17 cellular contexts compared by ENCODE assay signal in genomic region chr5:19002111-19002510, GRCh38.
"Had no signal": no experiment of that assay in that cellular context is flagged by ENCODE, and none has a peak within 500 bp of the region (broad histone marks: within the 10 kb centered on the region; RNA-seq: fewer than 3 reads in every experiment).

No MANE protein-coding gene starts in this region.

- H3K4me1 ChIP-seq: esophagus squamous epithelium, left ventricle myocardium inferior, lower lobe of right lung, pancreas had no signal

- H3K27ac ChIP-seq: esophagus squamous epithelium, left ventricle myocardium inferior, lower lobe of right lung, pancreas had no signal

- DNase-seq: effector memory CD8-positive, alpha-beta T cell; esophagus squamous epithelium; foreskin fibroblast; immature natural killer cell; kidney; left cardiac atrium; left ventricle myocardium inferior; lower lobe of right lung; mesenchymal stem cell; midbrain; occipital lobe; pancreas; right cardiac atrium; stimulated activated CD4-positive, alpha-beta T cell treated with anti-CD3 and anti-CD28 coated beads, Interleukin-2, amount 100 ng/mL, for 48 hours; stimulated activated naive CD4-positive, alpha-beta T cell treated with Interleukin-2 at 50 U/mL for 16 hours; trophoblast cell had no signal

- H3K36me3 ChIP-seq: esophagus squamous epithelium, left ventricle myocardium inferior, lower lobe of right lung, pancreas had no signal

- H3K27me3 ChIP-seq: esophagus squamous epithelium, pancreas had no signal

- ATAC-seq: effector memory CD8-positive, alpha-beta T cell; left cardiac atrium; lower lobe of right lung; pancreas; right cardiac atrium had no signal

- H3K9me3 ChIP-seq: esophagus squamous epithelium, left ventricle myocardium inferior, lower lobe of right lung, pancreas had no signal

- FAIRE-seq: kidney, pancreas had no signal

- H3K4me3 ChIP-seq: esophagus squamous epithelium, left ventricle myocardium inferior, lower lobe of right lung, pancreas, smooth muscle cell had no signal
